ENCODE assay signal across 1 cellular context in genomic region chr1:1422465-1423244, GRCh38.
TF ChIP-seq lines count a peak whose summit lies in the region.

No MANE protein-coding gene starts in this region.

TF ChIP-seq in GM12878, 131 proteins besides CTCF, POLR2A, EP300 and RAD21 (continues in another document):
- TF ChIP-seq BMI1 (IDR thresholded peaks at IDR 0.05; ENCODE audit: borderline replicate concordance) (peak; percentile 70), PRDM15 (CRISPR knock-in tag; IDR thresholded peaks at IDR 0.05) (peak; percentile 96), ZNF592 (IDR thresholded peaks at IDR 0.05) (peak; percentile 99), SRF (IDR thresholded peaks at IDR 0.05; ENCODE audit: low read depth in 2 of 2, low read length in 2 of 2) (peak in 1 of 2 experiments; percentile 60; a peak in 1 of 4 replicates), CHD1 (IDR thresholded peaks at IDR 0.05; ENCODE audit: low read depth, low read length) (no peak), RELB (IDR thresholded peaks at IDR 0.05; ENCODE audit: low read depth) (peak; percentile 58; the same call in 1 of the 2 replicates), DPF2 (IDR thresholded peaks at IDR 0.05) (peak; percentile 68; the same call in 1 of the 2 replicates), NR2F1 (conservative IDR thresholded peaks at IDR 0.05) (peak; percentile 35), ZBTB11 (CRISPR knock-in tag; IDR thresholded peaks at IDR 0.05) (peak; percentile 43; the same call in 1 of the 2 replicates), NRF1 (conservative IDR thresholded peaks at IDR 0.05; ENCODE audit: low read depth, low read length) (no peak), CHD2 (IDR thresholded peaks at IDR 0.05; ENCODE audit: borderline replicate concordance, low read depth, low read length) (no peak), YY1 (IDR thresholded peaks at IDR 0.05; ENCODE audit: low read depth, low read length) (0 out of 2 replicates have a peak, but pooled peaks have one; percentile 21), REST (IDR thresholded peaks at IDR 0.05; ENCODE audit: low read depth, low read length) (no peak), GATAD2B (conservative IDR thresholded peaks at IDR 0.05; ENCODE audit: low read depth) (0 out of 2 replicates have a peak, but pooled peaks have one; percentile 46), RUNX3 (IDR thresholded peaks at IDR 0.05; ENCODE audit: low read length) (no peak), POU2F2 (IDR thresholded peaks at IDR 0.05; ENCODE audit: borderline replicate concordance, low read depth, low read length) (peak; percentile 53; the same call in 1 of the 3 replicates), BCLAF1 (IDR thresholded peaks at IDR 0.05) (no peak), ZNF687 (IDR thresholded peaks at IDR 0.05) (peak; percentile 100), MTA2 (IDR thresholded peaks at IDR 0.05; ENCODE audit: low read depth) (peak; percentile 35), ZBTB4 (CRISPR knock-in tag; IDR thresholded peaks at IDR 0.05) (peak; percentile 98)
